1 cellular context compared by ENCODE assay signal in genomic region chr17:82101767-82102679, GRCh38.
A peak's percentile ranks its signal among the peaks of the same experiment; 100 is the strongest.
TF ChIP-seq lines count a peak whose summit lies in the region.

No MANE protein-coding gene starts in this region.

TF ChIP-seq in HepG2, 621 proteins besides CTCF, POLR2A, EP300 and RAD21 (continued from another document and continues in another):
- TF ChIP-seq REST (IDR thresholded peaks at IDR 0.05; ENCODE audit: borderline replicate concordance in 1 of 2, low read depth in 1 of 2, low read length in 2 of 2): no peak
- TF ChIP-seq ATM (IDR thresholded peaks at IDR 0.05; ENCODE audit: borderline replicate concordance): no peak
- TF ChIP-seq DRAP1 (CRISPR knock-in tag; IDR thresholded peaks at IDR 0.05): peak; percentile 60
- no peak for TF ChIP-seq ZNF652 (CRISPR knock-in tag; IDR thresholded peaks at IDR 0.05; ENCODE audit: borderline replicate concordance, low read depth)
- 0 out of 2 replicates have a peak, but pooled peaks have one; percentile 24 for TF ChIP-seq ZZZ3 (CRISPR knock-in tag; IDR thresholded peaks at IDR 0.05; ENCODE audit: borderline replicate concordance)
- peak; percentile 86 for TF ChIP-seq HNF1A (IDR thresholded peaks at IDR 0.05; ENCODE audit: low read depth)
- peak; percentile 90 for TF ChIP-seq HNF1A (CRISPR knock-in tag; IDR thresholded peaks at IDR 0.05; ENCODE audit: borderline replicate concordance)
- 0 out of 2 replicates have a peak, but pooled peaks have one; percentile 45 for TF ChIP-seq USF2 (IDR thresholded peaks at IDR 0.05; ENCODE audit: low read depth, low read length)
- peak; percentile 11; the same call in 1 of the 2 replicates for TF ChIP-seq USF2 (CRISPR knock-in tag; IDR thresholded peaks at IDR 0.05; ENCODE audit: borderline replicate concordance)
- TF ChIP-seq KDM4B (CRISPR knock-in tag; IDR thresholded peaks at IDR 0.05): peak; percentile 26; the same call in 1 of the 2 replicates
- peak; percentile 48; the same call in 1 of the 2 replicates for TF ChIP-seq RERE (CRISPR knock-in tag; IDR thresholded peaks at IDR 0.05; ENCODE audit: low read depth)
- TF ChIP-seq PAX8 (CRISPR knock-in tag; IDR thresholded peaks at IDR 0.05; ENCODE audit: borderline replicate concordance): no peak
- TF ChIP-seq ZNF512B (CRISPR knock-in tag; IDR thresholded peaks at IDR 0.05; ENCODE audit: borderline replicate concordance): peak; percentile 31; the same call in 1 of the 2 replicates
- peak; percentile 46 for TF ChIP-seq ASH2L (IDR thresholded peaks at IDR 0.05; ENCODE audit: insufficient read length, low read depth, low read length)
- TF ChIP-seq RBAK (CRISPR knock-in tag; IDR thresholded peaks at IDR 0.05): no peak
- TF ChIP-seq ZBTB43 (CRISPR knock-in tag; conservative IDR thresholded peaks at IDR 0.05): no peak
- TF ChIP-seq, protein P1, sequence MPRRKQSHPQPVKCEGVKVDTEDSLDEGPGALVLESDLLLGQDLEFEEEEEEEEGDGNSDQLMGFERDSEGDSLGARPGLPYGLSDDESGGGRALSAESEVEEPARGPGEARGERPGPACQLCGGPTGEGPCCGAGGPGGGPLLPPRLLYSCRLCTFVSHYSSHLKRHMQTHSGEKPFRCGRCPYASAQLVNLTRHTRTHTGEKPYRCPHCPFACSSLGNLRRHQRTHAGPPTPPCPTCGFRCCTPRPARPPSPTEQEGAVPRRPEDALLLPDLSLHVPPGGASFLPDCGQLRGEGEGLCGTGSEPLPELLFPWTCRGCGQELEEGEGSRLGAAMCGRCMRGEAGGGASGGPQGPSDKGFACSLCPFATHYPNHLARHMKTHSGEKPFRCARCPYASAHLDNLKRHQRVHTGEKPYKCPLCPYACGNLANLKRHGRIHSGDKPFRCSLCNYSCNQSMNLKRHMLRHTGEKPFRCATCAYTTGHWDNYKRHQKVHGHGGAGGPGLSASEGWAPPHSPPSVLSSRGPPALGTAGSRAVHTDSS (CRISPR knock-in tag; conservative IDR thresholded peaks at IDR 0.05): peak; percentile 61; the same call in 1 of the 2 replicates
- 0 out of 2 replicates have a peak, but pooled peaks have one; percentile 12 for TF ChIP-seq ZNF3 (CRISPR knock-in tag; IDR thresholded peaks at IDR 0.05)
- peak; percentile 89 for TF ChIP-seq KDM3A (CRISPR knock-in tag; IDR thresholded peaks at IDR 0.05; ENCODE audit: low read depth)
- TF ChIP-seq, protein P2, sequence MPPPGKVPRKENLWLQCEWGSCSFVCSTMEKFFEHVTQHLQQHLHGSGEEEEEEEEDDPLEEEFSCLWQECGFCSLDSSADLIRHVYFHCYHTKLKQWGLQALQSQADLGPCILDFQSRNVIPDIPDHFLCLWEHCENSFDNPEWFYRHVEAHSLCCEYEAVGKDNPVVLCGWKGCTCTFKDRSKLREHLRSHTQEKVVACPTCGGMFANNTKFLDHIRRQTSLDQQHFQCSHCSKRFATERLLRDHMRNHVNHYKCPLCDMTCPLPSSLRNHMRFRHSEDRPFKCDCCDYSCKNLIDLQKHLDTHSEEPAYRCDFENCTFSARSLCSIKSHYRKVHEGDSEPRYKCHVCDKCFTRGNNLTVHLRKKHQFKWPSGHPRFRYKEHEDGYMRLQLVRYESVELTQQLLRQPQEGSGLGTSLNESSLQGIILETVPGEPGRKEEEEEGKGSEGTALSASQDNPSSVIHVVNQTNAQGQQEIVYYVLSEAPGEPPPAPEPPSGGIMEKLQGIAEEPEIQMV (CRISPR knock-in tag; IDR thresholded peaks at IDR 0.05; ENCODE audit: low read depth): peak; percentile 79; the same call in 1 of the 2 replicates
- TF ChIP-seq LBX2 (CRISPR knock-in tag; IDR thresholded peaks at IDR 0.05; ENCODE audit: borderline replicate concordance): peak; percentile 44
